8 cellular contexts compared by ENCODE assay signal in the genomic region with DNA sequence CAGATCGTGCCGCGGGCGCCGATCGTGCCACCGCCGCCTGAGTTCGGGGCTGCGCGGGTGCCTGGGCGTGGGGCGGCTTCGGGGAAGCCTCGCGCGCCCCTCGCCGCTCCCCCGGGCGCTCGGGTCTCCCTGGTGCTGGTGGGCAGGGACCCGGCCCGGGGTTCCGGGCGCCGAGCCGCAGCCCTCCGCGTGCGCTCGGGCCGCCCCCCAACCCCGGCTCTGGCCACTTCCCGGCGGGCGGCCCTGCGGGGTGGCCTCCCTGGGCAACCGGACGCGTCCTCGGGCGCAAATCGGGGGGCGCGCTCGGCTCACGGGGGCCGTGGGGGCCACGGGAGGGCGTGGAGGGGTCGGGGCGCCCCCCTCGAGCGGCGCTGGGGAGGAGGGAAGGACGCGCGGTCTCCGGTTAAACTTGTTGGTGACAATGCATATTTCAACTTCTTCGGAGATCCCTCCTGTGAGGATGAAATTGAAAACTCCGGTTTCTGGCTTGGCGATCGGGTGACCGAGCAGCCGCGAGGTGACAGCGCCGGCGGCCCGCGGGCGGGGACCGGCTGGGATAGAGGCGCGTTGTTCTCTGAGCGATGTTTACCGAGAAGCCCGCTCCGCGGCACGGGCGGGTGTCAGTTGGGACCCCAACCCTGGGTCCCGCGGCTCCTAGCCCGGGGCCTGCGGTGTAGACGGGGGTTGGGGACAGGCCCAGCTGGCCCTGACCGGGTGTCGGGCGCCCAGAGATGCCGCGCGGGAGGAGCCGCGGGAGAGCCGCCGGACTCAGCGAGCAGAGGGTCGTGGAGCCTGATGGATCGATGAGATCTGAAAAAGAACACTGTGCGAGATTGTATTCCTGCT. TPM values are rescaled to one million over a fixed set of nuclear protein-coding genes. Genes with fewer than 3 reads are reported as not detected.
DNase-seq lines count a peak whose midpoint lies in the region; ATAC-seq and TF ChIP-seq lines count a peak whose summit lies in the region.

No MANE protein-coding gene starts in this region.

- CTCF ChIA-PET in HEK293 (lab: Yijun Ruan, JAX), result interaction anchor here (1.2 to 1.9 kb wide), 3 partner anchors 26 to 73 kb away, joined by 3 to 8 read pairs (median 5); no protein-coding TSS in a partner anchor
- CTCF ChIA-PET in HEK293T (lab: Yijun Ruan, JAX), result no interaction called here

- TF ChIP-seq CTCF in 22Rv1 (IDR thresholded peaks at IDR 0.05), result 0 out of 2 replicates have a peak, but pooled peaks have one; percentile 3
- no peak for TF ChIP-seq CTCF in HEK293 (tag by site-specific recombination; IDR thresholded peaks at IDR 0.05)
- no peak for TF ChIP-seq CTCF in smooth muscle cell (IDR thresholded peaks at IDR 0.05; ENCODE audit: borderline replicate concordance, insufficient read depth, poor library complexity, severe bottlenecking)

- peaks cover 22% of the 10 kb centered on the region for H3F3A ChIP-seq in smooth muscle cell (ENCODE audit: low read depth)

- H2AFZ ChIP-seq in smooth muscle cell (ENCODE audit: low read depth), result no peak overlapping the region

- peak overlapping the region; percentile 91 for H3K4me2 ChIP-seq in smooth muscle cell

- POLR2A ChIA-PET in HEK293 (lab: Yijun Ruan, JAX), result interaction anchor here (0.6 kb wide), 1 partner anchor 540 kb away, joined by 3 read pairs; no protein-coding TSS in a partner anchor
- POLR2A ChIA-PET in HEK293T (lab: Yijun Ruan, JAX), result no interaction called here

- DNase-seq in astrocyte of the hippocampus (ENCODE audit: low read depth, low spot score), result peak; percentile 52
- peak; percentile 61 for DNase-seq in islet precursor cell
- no peak for DNase-seq in smooth muscle cell (lab: John Stamatoyannopoulos, UW; ENCODE audit: unreplicated experiment)
- DNase-seq in NCI-H1436 (lab: John Stamatoyannopoulos, UW), result no peak
- no peak for DNase-seq in HEK293T (ENCODE audit: extremely low spot score)

- H4K20me1 ChIP-seq in smooth muscle cell (ENCODE audit: low read depth), result peaks cover 45% of the 10 kb centered on the region

- no peaks in the 10 kb centered on the region for H3K27me3 ChIP-seq in smooth muscle cell (ENCODE audit: low read depth)

- H3K79me2 ChIP-seq in smooth muscle cell (ENCODE audit: low read depth), result peaks cover 53% of the 10 kb centered on the region

- no peaks in the 10 kb centered on the region for H3K36me3 ChIP-seq in HEK293 (ENCODE audit: control insufficient read depth in 2 of 2, insufficient read depth in 1 of 2, low read length in 2 of 2)
- no peaks in the 10 kb centered on the region for H3K36me3 ChIP-seq in smooth muscle cell (ENCODE audit: low read depth)

- H3K4me3 ChIP-seq in HEK293 (ENCODE audit: low read depth, low read length) (peak overlapping the region; percentile 69), smooth muscle cell (peak overlapping the region; percentile 93)

- peak overlapping the region; percentile 94 for H3K9ac ChIP-seq in smooth muscle cell (ENCODE audit: low read depth)

- ATAC-seq in HG03442 (IDR thresholded peaks at IDR 0.05; ENCODE audit: unreplicated experiment), result no peak

- no peaks in the 10 kb centered on the region for H3K9me3 ChIP-seq in HEK293 (ENCODE audit: control insufficient read depth, insufficient read depth, low read depth, low read length)
- H3K9me3 ChIP-seq in smooth muscle cell (replicated peaks; ENCODE audit: low read depth), result no peaks in the 10 kb centered on the region

- under 1% methylated on average over 67 of the region's 102 CpGs for WGBS in smooth muscle cell (ENCODE audit: low lambda C conversion rate)

- H3K27ac ChIP-seq in 22Rv1 (0 out of 2 replicates have a peak overlapping the region, but pooled peaks have one; percentile 10), HEK293 (ENCODE audit: extremely low read depth, low read depth, low read length) (peak overlapping the region; percentile 88; the same call in 1 of the 2 replicates), smooth muscle cell (ENCODE audit: low read depth) (peak overlapping the region; percentile 83)

- H3K4me1 ChIP-seq in HEK293 (ENCODE audit: control insufficient read depth, insufficient read depth, low read length) (peaks cover 29% of the 10 kb centered on the region), smooth muscle cell (ENCODE audit: low read depth) (peaks cover 43% of the 10 kb centered on the region)

TF ChIP-seq in HEK293, 187 proteins besides CTCF, POLR2A, EP300 and RAD21 (continues in another document):
- TF ChIP-seq BCL11B (tag by site-specific recombination; IDR thresholded peaks at IDR 0.05; ENCODE audit: low read depth), result no peak
- no peak for TF ChIP-seq ZNF555 (tag by site-specific recombination; conservative IDR thresholded peaks at IDR 0.05)
- TF ChIP-seq ZNF335 (tag by site-specific recombination; conservative IDR thresholded peaks at IDR 0.05), result 0 out of 2 replicates have a peak, but pooled peaks have one; percentile 32
- no peak for TF ChIP-seq FEZF1 (tag by site-specific recombination; IDR thresholded peaks at IDR 0.05)
- peak; percentile 77 for TF ChIP-seq ZBTB17 (tag by site-specific recombination; IDR thresholded peaks at IDR 0.05)
- TF ChIP-seq ZBTB48 (tag by site-specific recombination; IDR thresholded peaks at IDR 0.05), result no peak
- TF ChIP-seq MEIS1 (CRISPR knock-in tag; IDR thresholded peaks at IDR 0.05; ENCODE audit: borderline replicate concordance), result no peak
- no peak for TF ChIP-seq MYNN (tag by site-specific recombination; IDR thresholded peaks at IDR 0.05; ENCODE audit: borderline replicate concordance)
- TF ChIP-seq ZNF624 (tag by site-specific recombination; IDR thresholded peaks at IDR 0.05), result no peak
- TF ChIP-seq, protein P1, sequence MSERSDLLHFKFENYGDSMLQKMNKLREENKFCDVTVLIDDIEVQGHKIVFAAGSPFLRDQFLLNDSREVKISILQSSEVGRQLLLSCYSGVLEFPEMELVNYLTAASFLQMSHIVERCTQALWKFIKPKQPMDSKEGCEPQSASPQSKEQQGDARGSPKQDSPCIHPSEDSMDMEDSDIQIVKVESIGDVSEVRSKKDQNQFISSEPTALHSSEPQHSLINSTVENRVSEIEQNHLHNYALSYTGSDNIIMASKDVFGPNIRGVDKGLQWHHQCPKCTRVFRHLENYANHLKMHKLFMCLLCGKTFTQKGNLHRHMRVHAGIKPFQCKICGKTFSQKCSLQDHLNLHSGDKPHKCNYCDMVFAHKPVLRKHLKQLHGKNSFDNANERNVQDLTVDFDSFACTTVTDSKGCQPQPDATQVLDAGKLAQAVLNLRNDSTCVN (tag by site-specific recombination; optimal IDR thresholded peaks at IDR 0.05), result peak; percentile 64

TF ChIP-seq in HEK293T, 16 proteins besides CTCF, POLR2A, EP300 and RAD21:
- TF ChIP-seq ELF4 (IDR thresholded peaks at IDR 0.05) (no peak), SUZ12 (IDR thresholded peaks at IDR 0.05) (no peak), HDGF (IDR thresholded peaks at IDR 0.05; ENCODE audit: borderline replicate concordance) (no peak), SP1 (IDR thresholded peaks at IDR 0.05) (no peak), CTBP1 (IDR thresholded peaks at IDR 0.05; ENCODE audit: borderline replicate concordance) (no peak), PKNOX1 (IDR thresholded peaks at IDR 0.05) (no peak), FOXA1 (IDR thresholded peaks at IDR 0.05) (no peak), TARDBP (IDR thresholded peaks at IDR 0.05) (no peak), NFRKB (IDR thresholded peaks at IDR 0.05) (no peak), L3MBTL2 (conservative IDR thresholded peaks at IDR 0.05) (no peak), ARNT (IDR thresholded peaks at IDR 0.05) (no peak), ZNF384 (IDR thresholded peaks at IDR 0.05) (no peak)

RNA-seq across cellular contexts. Expression of gene SH3BP4, which starts 0.7 kb away (rescaled TPM):
- 47.7 and 58.4 TPM in 2 replicates for total RNA-seq in smooth muscle cell
- 34.9 and 38.9 TPM in 2 replicates for polyA plus RNA-seq in smooth muscle cell

Comparison
In these comparisons a context has a peak if more than half of its experiments do, and no peak if none do; other contexts are left out.
1. H3K27ac ChIP-seq: peak in every context shown above with its lines; median percentile 88 in HEK293; 83 in smooth muscle cell; 10 in 22Rv1.
2. DNase-seq: peak in astrocyte of the hippocampus (single experiment) and islet precursor cell (single experiment); none in smooth muscle cell (single experiment), NCI-H1436 (single experiment) and HEK293T (single experiment).